In the genomic region with DNA sequence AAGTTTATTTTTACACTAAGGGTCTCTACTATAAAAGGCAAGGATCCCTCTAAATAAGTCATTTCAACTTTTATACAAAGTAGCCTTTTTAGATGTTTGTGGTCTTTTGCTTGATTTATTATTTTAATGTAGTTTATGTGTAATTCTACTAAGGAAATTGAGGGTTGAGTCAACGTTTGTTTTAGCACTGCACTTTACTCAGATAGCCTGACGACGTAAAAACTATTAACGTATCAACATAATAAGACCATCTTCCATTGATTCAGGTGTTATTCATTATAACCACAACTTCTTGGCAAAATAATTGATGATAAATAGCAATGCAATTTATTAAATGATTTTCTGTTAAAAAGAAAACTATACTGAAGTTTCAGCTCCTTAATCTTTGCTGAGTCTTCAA, we compare ENCODE assay signal across 26 cellular contexts.
"Had no signal": no experiment of that assay in that cellular context is flagged by ENCODE, and none has a peak within 500 bp of the region (broad histone marks: within the 10 kb centered on the region; RNA-seq: fewer than 3 reads in every experiment).

No MANE protein-coding gene starts in this region.

- H3K4me1 ChIP-seq: esophagus squamous epithelium, gastrocnemius medialis, heart right ventricle, left lung, lower lobe of right lung had no signal

- H3K9me3 ChIP-seq: esophagus squamous epithelium, gastrocnemius medialis, heart right ventricle, left lung, lower lobe of right lung, mucosa of descending colon had no signal

- H3K27ac ChIP-seq: coronary artery, dorsolateral prefrontal cortex, epithelial cell of prostate, esophagus squamous epithelium, gastrocnemius medialis, heart right ventricle, left lung, lower lobe of right lung had no signal

- DNase-seq: dermis blood vessel endothelial cell; dorsolateral prefrontal cortex; effector CD4-positive, alpha-beta T cell; effector memory CD4-positive, alpha-beta T cell; erythroblast; esophagus squamous epithelium; foreskin melanocyte; gastrocnemius medialis; glutamatergic neuron; head of caudate nucleus; heart right ventricle; hippocampal formation; left cardiac atrium; left lung; left ventricle myocardium superior; lower lobe of right lung; mesenchymal stem cell; mucosa of descending colon; naive B cell; naive thymus-derived CD8-positive, alpha-beta T cell had no signal

- H3K4me3 ChIP-seq: coronary artery, dorsolateral prefrontal cortex, esophagus squamous epithelium, gastrocnemius medialis, heart right ventricle, left lung, lower lobe of right lung, mucosa of descending colon had no signal

- H3K36me3 ChIP-seq: esophagus squamous epithelium, gastrocnemius medialis, heart right ventricle, left lung, lower lobe of right lung had no signal

- FAIRE-seq: colon, islet of Langerhans, keratinocyte had no signal

- H3K27me3 ChIP-seq: esophagus squamous epithelium, gastrocnemius medialis, left lung had no signal

- ATAC-seq: esophagus mucosa; gastrocnemius medialis; heart right ventricle; left cardiac atrium; left lung; left ventricle myocardium superior; lower lobe of right lung; mucosa of descending colon; naive thymus-derived CD8-positive, alpha-beta T cell had no signal
